ENCODE assay signal across 7 cellular contexts in genomic region chrX:68830486-68831404, GRCh38. TPM values are rescaled to one million over a fixed set of nuclear protein-coding genes. Genes with fewer than 3 reads are reported as not detected.
DNase-seq lines count a peak whose midpoint lies in the region; ATAC-seq and TF ChIP-seq lines count a peak whose summit lies in the region.

No MANE protein-coding gene starts in this region.

- TF ChIP-seq POLR2A in stomach (IDR thresholded peaks at IDR 0.05), result no peak

- H3K27ac ChIP-seq in stomach, result peak overlapping the region; percentile 15 to 87 (median 83)

- no peaks in the 10 kb centered on the region for H3K36me3 ChIP-seq in stomach

- no peak overlapping the region for H3K27ac Mint-ChIP-seq in activated naive CD8-positive, alpha-beta T cell treated with anti-CD3 and anti-CD28 coated beads, Interleukin-2, amount 50 U/mL, for 24 hours

- intact Hi-C loops in stomach (cut with DNase I; ENCODE audit: low total_unique reads), result loop anchor here (5.0 to 10.0 kb wide), 2 partner anchors 62 to 334 kb away; partner anchors contain the start of gene PJA1

- H3K27me3 Mint-ChIP-seq in activated naive CD8-positive, alpha-beta T cell treated with anti-CD3 and anti-CD28 coated beads, Interleukin-2, amount 50 U/mL, for 24 hours, result no peaks in the 10 kb centered on the region

- in situ Hi-C loops in KBM-7 (cut with MboI; ENCODE audit: low pct_unique_long_range_greater_than_20kb, low sequenced_read_pairs), result no loop called here

- peak overlapping the region; percentile 64 to 79 (median 70) for H3K4me3 ChIP-seq in stomach

- no peak for ATAC-seq in activated naive CD8-positive, alpha-beta T cell treated with anti-CD3 and anti-CD28 coated beads, Interleukin-2, amount 50 U/mL, for 24 hours
- no peak for ATAC-seq in left lobe of liver

- WGBS in stomach, 5 donors, result 6 to 30% (median 18%) methylated on average over 19 to 29 of the region's 29 CpGs

- no peak for TF ChIP-seq EP300 in stomach (IDR thresholded peaks at IDR 0.05)

- H3K36me3 Mint-ChIP-seq in activated naive CD8-positive, alpha-beta T cell treated with anti-CD3 and anti-CD28 coated beads, Interleukin-2, amount 50 U/mL, for 24 hours (ENCODE audit: low read depth), result no peaks in the 10 kb centered on the region

- no peak for TF ChIP-seq CTCF in stomach (IDR thresholded peaks at IDR 0.05)

- H3K4me1 ChIP-seq in stomach, result peaks cover 0 to 58% (median 31%) of the 10 kb centered on the region in 4 donors

- no peaks in the 10 kb centered on the region for H3K9me3 Mint-ChIP-seq in activated naive CD8-positive, alpha-beta T cell treated with anti-CD3 and anti-CD28 coated beads, Interleukin-2, amount 50 U/mL, for 24 hours

- H3K9me3 ChIP-seq in stomach, result no peaks in the 10 kb centered on the region

- H3K4me1 Mint-ChIP-seq in activated naive CD8-positive, alpha-beta T cell treated with anti-CD3 and anti-CD28 coated beads, Interleukin-2, amount 50 U/mL, for 24 hours, result peaks cover 20% of the 10 kb centered on the region

- DNase-seq in KBM-7 (peak; percentile 28), left lobe of liver (ENCODE audit: low spot score) (peak; percentile 35), stomach (no peak), RPMI8226 (no peak), EL (no peak), SHP77 treated with DMSO at 0.1 percent for 48 hours (lab: John Stamatoyannopoulos, UW) (no peak)
- no peak for DNase-seq in activated naive CD8-positive, alpha-beta T cell treated with anti-CD3 and anti-CD28 coated beads, Interleukin-2, amount 50 U/mL, for 24 hours

- peaks cover 0 to 7% (median 0%) of the 10 kb centered on the region in 3 donors for H3K27me3 ChIP-seq in stomach

- peak overlapping the region; percentile 76 for H3K4me3 Mint-ChIP-seq in activated naive CD8-positive, alpha-beta T cell treated with anti-CD3 and anti-CD28 coated beads, Interleukin-2, amount 50 U/mL, for 24 hours

RNA-seq across cellular contexts. Expression of gene EFNB1, which starts 1.9 kb away (rescaled TPM):
- total RNA-seq in left lobe of liver (10.8 TPM), stomach (100 to 1,000 TPM in 1 of 5 donors, 10 to 100 TPM in 3, 1 to 10 TPM in 1; 5.8 to 160 (median 26.1) TPM)
- 10 to 100 TPM in 2 of 3 donors, 1 to 10 TPM in 1; 9.2 to 15.0 (median 10.1) TPM for polyA plus RNA-seq in stomach

Comparison
In these comparisons a context has a peak if more than half of its experiments do, and no peak if none do; other contexts are left out.
1. DNase-seq: peak in KBM-7 (single experiment) and left lobe of liver (single experiment); none in activated naive CD8-positive, alpha-beta T cell treated with anti-CD3 and anti-CD28 coated beads, Interleukin-2, amount 50 U/mL, for 24 hours (single experiment), stomach (single experiment), RPMI8226 (single experiment), EL (single experiment) and SHP77 treated with DMSO at 0.1 percent for 48 hours (single experiment).